In the genomic region with DNA sequence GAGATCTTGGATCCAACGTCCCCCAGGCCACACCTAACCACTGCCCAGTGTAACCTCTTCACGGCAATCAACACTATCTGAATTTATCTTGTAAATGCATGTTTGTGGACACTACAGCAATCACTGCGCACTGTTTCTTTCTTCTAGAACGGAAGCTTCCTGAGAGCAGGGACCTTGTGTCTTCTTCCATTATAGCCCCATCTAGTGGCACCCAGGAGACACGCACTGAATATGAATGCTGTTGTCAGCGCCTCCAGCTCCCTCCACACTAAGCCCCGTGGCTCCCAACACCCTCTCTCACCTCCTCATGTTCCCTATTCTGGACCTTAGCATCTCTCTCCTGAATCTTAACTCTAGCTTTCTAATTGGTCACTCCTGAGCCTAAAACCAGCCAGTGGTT, we compare ENCODE assay signal across 8 cellular contexts.
A peak's percentile ranks its signal among the peaks of the same experiment; 100 is the strongest.
DNase-seq lines count a peak whose midpoint lies in the region; ATAC-seq and TF ChIP-seq lines count a peak whose summit lies in the region.

No MANE protein-coding gene starts in this region.

- no peaks in the 10 kb centered on the region for H3K27me3 ChIP-seq in heart left ventricle
- no peaks in the 10 kb centered on the region for H3K27me3 ChIP-seq in upper lobe of right lung

- H3K9me3 ChIP-seq in heart left ventricle = no peaks in the 10 kb centered on the region
- no peaks in the 10 kb centered on the region for H3K9me3 ChIP-seq in upper lobe of right lung

- no peak for DNase-seq in heart left ventricle
- DNase-seq in Right ventricle myocardium inferior (ENCODE audit: missing footprints) = no peak
- DNase-seq in RKO (ENCODE audit: low spot score) = peak; percentile 38
- peak; percentile 27 for DNase-seq in fibroblast of pulmonary artery (ENCODE audit: low read depth)
- DNase-seq in upper lobe of right lung = no peak
- no peak for DNase-seq in activated CD8-positive, alpha-beta memory T cell treated with anti-CD3 and anti-CD28 coated beads, Interleukin-2, amount 50 U/mL, for 4 hours

- 90 to 96% (median 92%) methylated on average over 7 of the region's 7 CpGs for WGBS in heart left ventricle, 4 donors

- no peak overlapping the region for H3K4me3 ChIP-seq in heart left ventricle
- no peak overlapping the region for H3K4me3 ChIP-seq in fibroblast of pulmonary artery (replicated peaks; ENCODE audit: low read depth, low read length)
- H3K4me3 ChIP-seq in upper lobe of right lung = no peak overlapping the region

- H3K36me3 ChIP-seq in heart left ventricle = peaks cover 0 to 19% (median 5%) of the 10 kb centered on the region in 9 donors
- H3K36me3 ChIP-seq in upper lobe of right lung = peaks cover 10% of the 10 kb centered on the region

- TF ChIP-seq CTCF in heart left ventricle (IDR thresholded peaks at IDR 0.05) = peak; percentile 12 to 48 (median 36)
- peak; percentile 46 for TF ChIP-seq CTCF in fibroblast of pulmonary artery (IDR thresholded peaks at IDR 0.05; ENCODE audit: low read length, missing control alignments)
- peak; percentile 42 for TF ChIP-seq CTCF in upper lobe of right lung (IDR thresholded peaks at IDR 0.05)

- H3K4me1 ChIP-seq in heart left ventricle (peaks cover 0 to 7% (median 0%) of the 10 kb centered on the region in 12 donors), upper lobe of right lung (peaks cover 6% of the 10 kb centered on the region)

- intact Hi-C loops in heart left ventricle (cut with DNase I) (no loop called here), Right ventricle myocardium inferior (cut with DNase I) (no loop called here), upper lobe of right lung (cut with DNase I) (no loop called here)

- no peak for TF ChIP-seq POLR2A in heart left ventricle (IDR thresholded peaks at IDR 0.05)

- ATAC-seq in heart left ventricle (peak in 1 of 4 donors; percentile 40), Right ventricle myocardium inferior (no peak), upper lobe of right lung (peak; percentile 45), HG02884 (IDR thresholded peaks at IDR 0.05; ENCODE audit: unreplicated experiment) (no peak), GM21381 (IDR thresholded peaks at IDR 0.05; ENCODE audit: unreplicated experiment) (no peak)

- H3K27ac ChIP-seq in heart left ventricle = no peak overlapping the region
- H3K27ac ChIP-seq in upper lobe of right lung = no peak overlapping the region

Comparison
In these comparisons a context has a peak if more than half of its experiments do, and no peak if none do; other contexts are left out.
1. DNase-seq: peak in RKO (single experiment) and fibroblast of pulmonary artery (single experiment); none in heart left ventricle (0 of 5), Right ventricle myocardium inferior (single experiment), upper lobe of right lung (single experiment) and activated CD8-positive, alpha-beta memory T cell treated with anti-CD3 and anti-CD28 coated beads, Interleukin-2, amount 50 U/mL, for 4 hours (single experiment).
2. Peak in every context shown above with its lines, with median percentiles within 50 percentile points of each other: CTCF ChIP-seq.